16 cellular contexts compared by ENCODE assay signal in the genomic region with DNA sequence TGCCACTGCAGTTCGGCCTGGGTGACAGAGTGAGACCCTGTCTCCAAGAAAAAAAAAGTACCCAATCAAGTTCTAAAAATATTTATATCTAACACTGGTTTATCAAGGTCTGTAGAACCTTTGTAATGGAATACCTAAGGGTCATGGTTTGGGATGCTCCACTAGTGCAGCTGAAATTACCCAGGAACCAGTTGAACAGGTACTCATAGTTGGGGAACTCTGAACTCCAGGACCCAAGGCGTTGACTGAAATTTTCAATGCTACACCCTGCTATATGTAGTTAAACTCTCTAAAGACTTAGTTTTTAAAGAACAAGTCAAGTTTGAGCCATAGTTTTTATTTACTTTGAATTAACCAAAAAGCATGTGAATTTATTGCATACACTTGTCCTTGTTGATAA.
"Had no signal": no experiment of that assay in that cellular context is flagged by ENCODE, and none has a peak within 500 bp of the region (broad histone marks: within the 10 kb centered on the region; RNA-seq: fewer than 3 reads in every experiment).

No MANE protein-coding gene starts in this region.

- H3K4me1 ChIP-seq: prostate gland, upper lobe of right lung had no signal

- H3K9me3 ChIP-seq: prostate gland, thoracic aorta, upper lobe of right lung had no signal

- ATAC-seq: left ventricle myocardium superior, upper lobe of right lung had no signal

- H3K27ac ChIP-seq: cardiac muscle cell, dorsolateral prefrontal cortex, prostate gland, thoracic aorta, upper lobe of right lung, WERI-Rb-1 had no signal

- H3K27ac Mint-ChIP-seq: T-helper 1 cell treated with Interleukin-12 subunit alpha and Interleukin-12 subunit beta and Interleukin-4 antibody, amounts not matched to agents 30 μg/mL and 1 μg/mL, for 36 hours had no signal

- H3K4me3 ChIP-seq: cardiac muscle cell, dorsolateral prefrontal cortex, prostate gland, thoracic aorta, upper lobe of right lung had no signal

- H3K9me3 Mint-ChIP-seq: T-helper 1 cell treated with Interleukin-12 subunit alpha and Interleukin-12 subunit beta and Interleukin-4 antibody, amounts not matched to agents 30 μg/mL and 1 μg/mL, for 36 hours had no signal

- H3K36me3 ChIP-seq: cardiac muscle cell, prostate gland, thoracic aorta, upper lobe of right lung, WERI-Rb-1 had no signal

- H3K4me3 Mint-ChIP-seq: T-helper 1 cell treated with Interleukin-12 subunit alpha and Interleukin-12 subunit beta and Interleukin-4 antibody, amounts not matched to agents 30 μg/mL and 1 μg/mL, for 36 hours had no signal

- H3K27me3 ChIP-seq: cardiac muscle cell, dorsolateral prefrontal cortex, upper lobe of right lung had no signal

- DNase-seq: activated CD8-positive, alpha-beta memory T cell treated with anti-CD3 and anti-CD28 coated beads for 24 hours; activated effector memory CD4-positive, alpha-beta T cell treated with Interleukin-2 at 50 U/mL for 16 hours; dorsolateral prefrontal cortex; hypothalamus; left ventricle myocardium superior; mesendoderm; right cardiac atrium; SIG-M5; small intestine; stimulated activated CD4-positive, alpha-beta T cell treated with anti-CD3 and anti-CD28 coated beads, Interleukin-4, amount 100 ng/mL, for 4 hours; upper lobe of right lung; WERI-Rb-1 had no signal
